Comparison of ENCODE assay signal across 27 cellular contexts in genomic region chr22:44427506-44428470, GRCh38.
"Had no signal": no experiment of that assay in that cellular context is flagged by ENCODE, and none has a peak within 500 bp of the region (broad histone marks: within the 10 kb centered on the region; RNA-seq: fewer than 3 reads in every experiment).

No MANE protein-coding gene starts in this region.

- H2AFZ ChIP-seq: parathyroid adenoma had no signal

- H3K9me3 Mint-ChIP-seq: activated naive CD4-positive, alpha-beta T cell treated with anti-CD3 and anti-CD28 coated beads, Interleukin-2, amount 10 ng/mL, durations not matched to agents 7 days and 5 days; activated naive CD8-positive, alpha-beta T cell treated with anti-CD3 and anti-CD28 coated beads, Interleukin-2, amount 50 U/mL, for 24 hours; activated T-helper 2 cell treated with anti-CD3 and anti-CD28 coated beads, Interferon-gamma antibody, Interleukin-2, Interleukin-4, amounts not matched to agents 10 μg/mL and 5 μg/mL and 100 μg/mL, durations not matched to agents 14 hours and 24 hours and 36 hours; mesothelial cell of epicardium; WTC11 had no signal

- H3K4me1 Mint-ChIP-seq: activated CD4-positive, alpha-beta T cell treated with anti-CD3 and anti-CD28 coated beads for 36 hours; activated naive CD4-positive, alpha-beta T cell treated with anti-CD3 and anti-CD28 coated beads, Interleukin-2, amount 10 ng/mL, durations not matched to agents 7 days and 5 days; activated naive CD8-positive, alpha-beta T cell treated with anti-CD3 and anti-CD28 coated beads, Interleukin-2, amount 50 U/mL, for 24 hours had no signal

- ATAC-seq: activated CD4-positive, alpha-beta T cell treated with anti-CD3 and anti-CD28 coated beads for 36 hours; activated naive CD8-positive, alpha-beta T cell treated with anti-CD3 and anti-CD28 coated beads, Interleukin-2, amount 50 U/mL, for 24 hours; foreskin keratinocyte; left colon; stimulated activated naive CD8-positive, alpha-beta T cell treated with anti-CD3 and anti-CD28 coated beads, Interleukin-15, Interleukin-2, amounts not matched to agents 100 U/mL and 50 U/mL, for 24 hours; WTC11 had no signal

- H3K27me3 ChIP-seq: neutrophil, transverse colon, vagina had no signal

- H3K27ac ChIP-seq: dorsolateral prefrontal cortex, foreskin keratinocyte, neutrophil, parathyroid adenoma, suprapubic skin, transverse colon, vagina had no signal

- H3K9me3 ChIP-seq: neutrophil, suprapubic skin, transverse colon, vagina had no signal

- H3K4me3 Mint-ChIP-seq: activated CD4-positive, alpha-beta T cell treated with anti-CD3 and anti-CD28 coated beads for 36 hours; activated naive CD4-positive, alpha-beta T cell treated with anti-CD3 and anti-CD28 coated beads, Interleukin-2, amount 10 ng/mL, durations not matched to agents 7 days and 5 days; activated naive CD8-positive, alpha-beta T cell treated with anti-CD3 and anti-CD28 coated beads, Interleukin-2, amount 50 U/mL, for 24 hours; mesothelial cell of epicardium; WTC11 had no signal

- H3K27ac Mint-ChIP-seq: activated CD4-positive, alpha-beta T cell treated with anti-CD3 and anti-CD28 coated beads for 36 hours; activated naive CD4-positive, alpha-beta T cell treated with anti-CD3 and anti-CD28 coated beads, Interleukin-2, amount 10 ng/mL, durations not matched to agents 7 days and 5 days; activated naive CD8-positive, alpha-beta T cell treated with anti-CD3 and anti-CD28 coated beads, Interleukin-2, amount 50 U/mL, for 24 hours; activated T-helper 2 cell treated with anti-CD3 and anti-CD28 coated beads, Interferon-gamma antibody, Interleukin-2, Interleukin-4, amounts not matched to agents 10 μg/mL and 5 μg/mL and 100 μg/mL, durations not matched to agents 14 hours and 24 hours and 36 hours; mesothelial cell of epicardium; WTC11 had no signal

- H3K36me3 Mint-ChIP-seq: activated naive CD4-positive, alpha-beta T cell treated with anti-CD3 and anti-CD28 coated beads, Interleukin-2, amount 10 ng/mL, durations not matched to agents 7 days and 5 days; brain; mesothelial cell of epicardium; WTC11 had no signal

- H3K36me3 ChIP-seq: neutrophil, suprapubic skin, transverse colon, vagina had no signal

- H3K9ac ChIP-seq: parathyroid adenoma had no signal

- H3K4me3 ChIP-seq: dorsolateral prefrontal cortex, lung, suprapubic skin, transverse colon, vagina had no signal

- FAIRE-seq: colon, islet of Langerhans, TTC549 had no signal

- DNase-seq: activated CD4-positive, alpha-beta T cell treated with anti-CD3 and anti-CD28 coated beads for 36 hours; activated CD4-positive, alpha-beta T cell treated with anti-CD3 and anti-CD28 coated beads, Interleukin-2, amount 50 U/mL, for 48 hours; activated naive CD4-positive, alpha-beta T cell treated with anti-CD3 and anti-CD28 coated beads, Interleukin-2, amount 10 ng/mL, durations not matched to agents 7 days and 5 days; activated naive CD8-positive, alpha-beta T cell treated with anti-CD3 and anti-CD28 coated beads, Interleukin-2, amount 50 U/mL, for 24 hours; anterior cingulate cortex; central memory CD4-positive, alpha-beta T cell; foreskin keratinocyte; glutamatergic neuron; hippocampal formation; stimulated activated naive CD8-positive, alpha-beta T cell treated with anti-CD3 and anti-CD28 coated beads, Interleukin-15, Interleukin-2, amounts not matched to agents 100 U/mL and 50 U/mL, for 24 hours; SW 1271; T-helper 2 cell; transverse colon had no signal

- H3K79me2 ChIP-seq: parathyroid adenoma had no signal
